Comparison of ENCODE assay signal across 8 cellular contexts in genomic region chr20:63863798-63864544, GRCh38. TPM values are rescaled to one million over a fixed set of nuclear protein-coding genes. Genes with fewer than 3 reads are reported as not detected.
DNase-seq lines count a peak whose midpoint lies in the region; ATAC-seq and TF ChIP-seq lines count a peak whose summit lies in the region.

No MANE protein-coding gene starts in this region.

- H3K9me3 Mint-ChIP-seq in CD14-positive monocyte, result no peaks in the 10 kb centered on the region
- no peaks in the 10 kb centered on the region for H3K9me3 Mint-ChIP-seq in endothelial cell (ENCODE audit: unreplicated experiment)

- peaks cover 22 to 53% of the 10 kb centered on the region in 2 donors for H3K36me3 Mint-ChIP-seq in CD14-positive monocyte
- peaks cover 10% of the 10 kb centered on the region for H3K36me3 Mint-ChIP-seq in endothelial cell (ENCODE audit: low read depth, unreplicated experiment)

- H3K27ac Mint-ChIP-seq in CD14-positive monocyte (peak overlapping the region; percentile 97 to 99 (median 98)), endothelial cell (ENCODE audit: unreplicated experiment) (peak overlapping the region; percentile 93)

- peak overlapping the region; percentile 92 to 94 for H3K4me3 Mint-ChIP-seq in CD14-positive monocyte
- H3K4me3 Mint-ChIP-seq in endothelial cell (ENCODE audit: unreplicated experiment), result peak overlapping the region; percentile 97

- H3K4me1 Mint-ChIP-seq in CD14-positive monocyte (peaks cover 57% of the 10 kb centered on the region), endothelial cell (ENCODE audit: unreplicated experiment) (peaks cover 26% of the 10 kb centered on the region)

- DNase-seq in CD14-positive monocyte (ENCODE audit: low spot score), result peak; percentile 97
- peak; percentile 96 to 98 for DNase-seq in NOMO-1 (lab: John Stamatoyannopoulos, UW; ENCODE audit: unreplicated experiment in 2 of 2)
- peak; percentile 42 for DNase-seq in activated CD8-positive, alpha-beta memory T cell treated with anti-CD3 and anti-CD28 coated beads, Interleukin-2, amount 50 U/mL, for 1 hour (ENCODE audit: extremely low read depth)
- DNase-seq in endothelial cell (ENCODE audit: low spot score), result peak; percentile 63
- DNase-seq in middle frontal gyrus (ENCODE audit: extremely low spot score, low spot score), result peak; percentile 67
- peak; percentile 61 to 65 for DNase-seq in stimulated activated CD8-positive, alpha-beta memory T cell treated with anti-CD3 and anti-CD28 coated beads, Interleukin-2, amount 100 ng/mL, for 1 hour (ENCODE audit: low read depth in 2 of 2)

- H3K27me3 Mint-ChIP-seq in CD14-positive monocyte (ENCODE audit: low read depth in 3 of 3), result peaks cover 0 to 7% (median 0%) of the 10 kb centered on the region in 3 donors
- peaks cover 9% of the 10 kb centered on the region for H3K27me3 Mint-ChIP-seq in endothelial cell (ENCODE audit: unreplicated experiment)

- peak; percentile 80 for TF ChIP-seq CTCF in CD14-positive monocyte (IDR thresholded peaks at IDR 0.05)
- no peak for TF ChIP-seq CTCF in endothelial cell (IDR thresholded peaks at IDR 0.05; ENCODE audit: unreplicated experiment)

- ATAC-seq in GM19324 (IDR thresholded peaks at IDR 0.05; ENCODE audit: low FRiP score, unreplicated experiment) (peak; percentile 65), HG03565 (IDR thresholded peaks at IDR 0.05; ENCODE audit: unreplicated experiment) (peak; percentile 64)

- intact Hi-C loops in CD14-positive monocyte (cut with micrococcal nuclease), result loop anchor here (1.0 to 10.0 kb wide), 6 partner anchors 9 to 329 kb away; partner anchors contain the start of gene PTK6 (in 1 of the 2)

RNA-seq across cellular contexts. Expression of gene TPD52L2, which starts 1.1 kb away (rescaled TPM):
- polyA plus RNA-seq in CD14-positive monocyte, result 100 to 1,000 TPM; 144 to 167 TPM
- 85.5 TPM for total RNA-seq in endothelial cell (ENCODE audit: unreplicated experiment)

RNA-seq across cellular contexts. Expression of gene ABHD16B, which starts 2.7 kb away (rescaled TPM):
- polyA plus RNA-seq in CD14-positive monocyte, result not detected
- not detected for total RNA-seq in endothelial cell (ENCODE audit: unreplicated experiment)

RNA-seq across cellular contexts. Expression of gene DNAJC5, which starts 31.0 kb away (rescaled TPM):
- 1 to 10 TPM; 5.9 to 7.4 TPM for polyA plus RNA-seq in CD14-positive monocyte
- 54.4 TPM for total RNA-seq in endothelial cell (ENCODE audit: unreplicated experiment)

RNA-seq across cellular contexts. Expression of gene ZBTB46, which starts 32.9 kb away (rescaled TPM):
- under 1 TPM; 0.07 to 0.37 TPM for polyA plus RNA-seq in CD14-positive monocyte
- 42.1 TPM for total RNA-seq in endothelial cell (ENCODE audit: unreplicated experiment)

Comparison
In these comparisons a context has a peak if more than half of its experiments do, and no peak if none do; other contexts are left out.
1. Peak in every context shown above with its lines: DNase-seq and ATAC-seq.
2. DNase-seq: peak in every context shown above with its lines; median percentile 97 in CD14-positive monocyte; 97 in NOMO-1; 67 in middle frontal gyrus; 63 in endothelial cell; 63 in stimulated activated CD8-positive, alpha-beta memory T cell treated with anti-CD3 and anti-CD28 coated beads, Interleukin-2, amount 100 ng/mL, for 1 hour; 42 in activated CD8-positive, alpha-beta memory T cell treated with anti-CD3 and anti-CD28 coated beads, Interleukin-2, amount 50 U/mL, for 1 hour.